ENCODE assay signal across 1 cellular context in genomic region chr10:110574420-110574819, GRCh38.
TF ChIP-seq lines count a peak whose summit lies in the region.

No MANE protein-coding gene starts in this region.

TF ChIP-seq in IMR-90, 13 proteins besides CTCF, POLR2A, EP300 and RAD21 (continued from another document):
- no peak for TF ChIP-seq ELK1 (IDR thresholded peaks at IDR 0.05; ENCODE audit: borderline replicate concordance, low read depth, low read length)
- TF ChIP-seq CHD1 (IDR thresholded peaks at IDR 0.05; ENCODE audit: low read depth, low read length), result no peak
- TF ChIP-seq MAFK (IDR thresholded peaks at IDR 0.05; ENCODE audit: low read depth, low read length), result no peak
- no peak for TF ChIP-seq RFX5 (IDR thresholded peaks at IDR 0.05; ENCODE audit: low read depth, low read length)
- no peak for TF ChIP-seq USF2 (IDR thresholded peaks at IDR 0.05; ENCODE audit: low read depth, low read length)
- TF ChIP-seq FOS (IDR thresholded peaks at IDR 0.05; ENCODE audit: low read depth, low read length), result no peak
- TF ChIP-seq RCOR1 (IDR thresholded peaks at IDR 0.05; ENCODE audit: insufficient replicate concordance, low read length), result no peak
- no peak for TF ChIP-seq CEBPB (IDR thresholded peaks at IDR 0.05; ENCODE audit: low read depth, low read length)
- TF ChIP-seq MXI1 (IDR thresholded peaks at IDR 0.05; ENCODE audit: borderline replicate concordance, low read depth, low read length), result no peak
- no peak for TF ChIP-seq NFE2L2 (IDR thresholded peaks at IDR 0.05; ENCODE audit: low read depth, low read length)
- no peak for TF ChIP-seq SMC3 (IDR thresholded peaks at IDR 0.05; ENCODE audit: low read depth, low read length)
- no peak for TF ChIP-seq BHLHE40 (IDR thresholded peaks at IDR 0.05; ENCODE audit: low read depth, low read length)
TF ChIP-seq in IMR-90: peak in this region for 0.
